Comparison of ENCODE assay signal across 19 cellular contexts in the genomic region with DNA sequence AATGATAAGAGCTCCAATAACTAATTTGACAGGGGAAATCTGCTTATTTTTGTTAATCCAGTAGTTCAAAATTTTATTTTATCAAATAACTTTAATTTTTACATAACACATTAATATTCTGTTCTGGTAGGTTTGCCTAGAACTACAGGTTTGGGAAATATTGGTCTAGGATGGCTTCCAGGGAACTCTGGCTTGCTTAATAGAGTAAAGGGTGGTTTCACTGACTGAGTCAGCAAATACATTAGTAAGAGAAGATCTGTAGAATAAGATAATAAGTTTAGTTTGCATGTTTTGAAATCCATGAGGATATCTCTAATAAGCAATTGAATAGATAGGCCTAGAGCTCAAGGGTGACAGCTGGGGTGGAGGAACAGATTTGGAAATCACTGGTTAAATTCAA.
DNase-seq lines count a peak whose midpoint lies in the region; ATAC-seq and TF ChIP-seq lines count a peak whose summit lies in the region.
"Had no signal": no experiment of that assay in that cellular context is flagged by ENCODE, and none has a peak within 500 bp of the region (broad histone marks: within the 10 kb centered on the region; RNA-seq: fewer than 3 reads in every experiment).

No MANE protein-coding gene starts in this region.

- CTCF ChIA-PET in MCF 10A (lab: Yijun Ruan, JAX) = interaction anchor here (0.6 kb wide), 1 partner anchor 220 kb away, joined by 3 read pairs; no protein-coding TSS in a partner anchor

- no peak overlapping the region for H3K27ac ChIP-seq in breast epithelium
- H3K27ac ChIP-seq: 22Rv1; BLaER1 treated with 17β-estradiol and CSF1 and Interleukin-3, amounts not matched to agents 10 nM and 100 nM; SJCRH30 had no signal

- H3K9me3 Mint-ChIP-seq in MCF 10A (ENCODE audit: unreplicated experiment) = peaks cover 27% of the 10 kb centered on the region

- no peaks in the 10 kb centered on the region for H3K27me3 ChIP-seq in breast epithelium
- H3K27me3 ChIP-seq in H7 (ENCODE audit: control insufficient read depth, insufficient read depth, low read length) = no peaks in the 10 kb centered on the region
- H3K27me3 ChIP-seq: BLaER1 treated with 17β-estradiol and CSF1 and Interleukin-3, amounts not matched to agents 10 nM and 100 nM; SJCRH30 had no signal

- H3K27me3 Mint-ChIP-seq in MCF 10A (ENCODE audit: insufficient read depth, unreplicated experiment) = peaks cover 10% of the 10 kb centered on the region

- no peaks in the 10 kb centered on the region for H3K4me1 ChIP-seq in breast epithelium
- H3K4me1 ChIP-seq: SJCRH30 had no signal

- H3K36me3 ChIP-seq in breast epithelium (no peaks in the 10 kb centered on the region), H7 (replicated peaks; ENCODE audit: control insufficient read depth, insufficient read depth, low read length) (no peaks in the 10 kb centered on the region)
- H3K36me3 ChIP-seq: SJCRH30 had no signal

- peaks cover 6 to 19% of the 10 kb centered on the region in 2 donors for H3K9me3 ChIP-seq in breast epithelium
- H3K9me3 ChIP-seq: SJCRH30 had no signal

- TF ChIP-seq POLR2A in breast epithelium (IDR thresholded peaks at IDR 0.05) = no peak

- ATAC-seq in GM18520 (IDR thresholded peaks at IDR 0.05; ENCODE audit: unreplicated experiment) = no peak

- intact Hi-C loops in MCF 10A (cut with micrococcal nuclease) = no loop called here
- intact Hi-C loops in breast epithelium (cut with DNase I; ENCODE audit: low total_unique reads) = no loop called here

- no TSS peak for BruUV-seq in MCF 10A (replicated peaks; lab: Mats Ljungman, UMichigan)

- no peak for TF ChIP-seq CTCF in MCF 10A (IDR thresholded peaks at IDR 0.05; ENCODE audit: unreplicated experiment)
- no peak for TF ChIP-seq CTCF in breast epithelium (IDR thresholded peaks at IDR 0.05)
- no peak for TF ChIP-seq CTCF in choroid plexus epithelial cell (conservative IDR thresholded peaks at IDR 0.05; ENCODE audit: low read depth, low read length)
- TF ChIP-seq CTCF in fibroblast of the aortic adventitia (IDR thresholded peaks at IDR 0.05; ENCODE audit: insufficient read depth, low read length) = no peak

- no peak overlapping the region for H3K27ac Mint-ChIP-seq in MCF 10A (ENCODE audit: low read depth, unreplicated experiment)
- H3K27ac Mint-ChIP-seq: CD8-positive, alpha-beta memory T cell; IgD-negative memory B cell had no signal

- H3K36me3 Mint-ChIP-seq in MCF 10A (ENCODE audit: insufficient read depth, unreplicated experiment) = no peaks in the 10 kb centered on the region
- H3K36me3 Mint-ChIP-seq: CD8-positive, alpha-beta memory T cell; IgD-negative memory B cell had no signal

- H3K4me3 ChIP-seq in breast epithelium = no peak overlapping the region
- H3K4me3 ChIP-seq in choroid plexus epithelial cell (ENCODE audit: low read depth, low read length) = no peak overlapping the region
- H3K4me3 ChIP-seq in fibroblast of the aortic adventitia (ENCODE audit: low read depth, low read length) = no peak overlapping the region
- H3K4me3 ChIP-seq in H7 (ENCODE audit: insufficient read depth, low read depth, low read length) = no peak overlapping the region
- H3K4me3 ChIP-seq: BLaER1 treated with 17β-estradiol and CSF1 and Interleukin-3, amounts not matched to agents 10 nM and 100 nM; SJCRH30 had no signal

- POLR2A ChIA-PET in MCF 10A (lab: Yijun Ruan, JAX) = interaction anchor here (0.7 kb wide), 1 partner anchor 10 kb away, joined by 3 read pairs; no protein-coding TSS in a partner anchor

- no peak overlapping the region for H3K4me3 Mint-ChIP-seq in MCF 10A (ENCODE audit: unreplicated experiment)
- H3K4me3 Mint-ChIP-seq: CD8-positive, alpha-beta memory T cell; IgD-negative memory B cell had no signal

- H3K4me1 Mint-ChIP-seq in MCF 10A (ENCODE audit: insufficient read depth, unreplicated experiment) = no peaks in the 10 kb centered on the region
- H3K4me1 Mint-ChIP-seq: CD8-positive, alpha-beta memory T cell; IgD-negative memory B cell had no signal

- DNase-seq in MCF 10A (ENCODE audit: unreplicated experiment) = peak; percentile 3
- no peak for DNase-seq in breast epithelium (ENCODE audit: low spot score in 2 of 2)
- DNase-seq in choroid plexus epithelial cell (ENCODE audit: low read depth) = peak; percentile 0
- DNase-seq in fibroblast of the aortic adventitia (ENCODE audit: low read depth) = peak; percentile 4
- no peak for DNase-seq in H7
- no peak for DNase-seq in CD1c-positive myeloid dendritic cell (ENCODE audit: extremely low spot score)
- no peak for DNase-seq in Kasumi-1 (lab: John Stamatoyannopoulos, UW)
- DNase-seq: ACHN; Calu3; CD8-positive, alpha-beta memory T cell; NCI-H1694; NCI-H2081; NCI-H2171 treated with DMSO at 0.1 percent for 48 hours; NCI-H524 treated with DMSO at 0.1 percent for 48 hours; SJCRH30 had no signal

Comparison
In these comparisons a context has a peak if more than half of its experiments do, and no peak if none do; other contexts are left out.
1. DNase-seq: peak in MCF 10A (single experiment), choroid plexus epithelial cell (single experiment) and fibroblast of the aortic adventitia (single experiment); none in breast epithelium (0 of 2), H7 (single experiment), CD1c-positive myeloid dendritic cell (single experiment) and Kasumi-1 (0 of 2).